14 cellular contexts compared by ENCODE assay signal in the genomic region with DNA sequence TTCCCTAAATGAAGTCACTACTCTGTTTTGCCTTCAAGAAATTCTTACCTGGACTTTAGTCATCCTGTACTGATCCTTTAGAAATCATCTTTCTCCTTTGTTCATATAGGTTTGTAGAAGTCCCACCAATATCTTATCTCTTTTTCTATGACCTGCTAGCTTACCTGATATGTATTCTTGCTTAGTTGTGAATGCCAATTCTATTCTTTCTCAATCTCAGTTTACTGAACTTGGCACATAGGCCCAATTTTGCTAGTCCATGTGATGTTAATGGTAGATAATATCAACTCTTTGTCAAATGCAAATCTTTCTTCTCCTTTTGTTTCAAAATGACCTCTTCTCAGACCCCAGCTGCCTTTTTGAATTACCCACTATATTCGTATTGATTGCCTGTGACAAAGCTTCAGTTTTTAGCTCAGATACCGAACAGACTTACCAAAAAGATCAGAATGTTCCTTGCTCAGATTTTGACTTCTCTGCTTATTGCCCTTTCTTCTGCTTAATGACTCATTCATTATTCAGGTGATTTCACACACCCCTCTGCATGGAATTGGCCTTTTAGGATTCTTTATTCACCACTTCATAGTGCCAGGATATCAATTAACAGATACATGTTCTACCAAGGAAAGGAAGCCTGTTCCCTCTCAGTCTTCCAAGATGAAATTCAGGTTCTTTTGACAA. TPM values are rescaled to one million over a fixed set of nuclear protein-coding genes. Genes with fewer than 3 reads are reported as not detected.
DNase-seq lines count a peak whose midpoint lies in the region; ATAC-seq, FAIRE-seq and TF ChIP-seq lines count a peak whose summit lies in the region.
"Had no signal": no experiment of that assay in that cellular context is flagged by ENCODE, and none has a peak within 500 bp of the region (broad histone marks: within the 10 kb centered on the region; RNA-seq: fewer than 3 reads in every experiment).

No MANE protein-coding gene starts in this region.

- H3K9ac ChIP-seq in PC-3 (ENCODE audit: low read length): no peak overlapping the region
- no peak overlapping the region for H3K9ac ChIP-seq in GM12878 (ENCODE audit: control insufficient read depth, insufficient read depth, low read length)
- no peak overlapping the region for H3K9ac ChIP-seq in subcutaneous abdominal adipose tissue (ENCODE audit: low read length in 5 of 5)

- H3K9me3 Mint-ChIP-seq in natural killer cell treated with Interleukin-12 subunit alpha and Interleukin-12 subunit beta and Interleukin-15 and Interleukin-18, amount 100 ng/mL, for 72 hours: no peaks in the 10 kb centered on the region
- H3K9me3 Mint-ChIP-seq: CD8-positive, alpha-beta T cell; T-cell had no signal

- H3K27me3 ChIP-seq in PC-3 (ENCODE audit: low read length) (no peaks in the 10 kb centered on the region), GM12878 (replicated peaks in 1 of 2; ENCODE audit: control insufficient read depth in 2 of 2, insufficient read depth in 2 of 2, low read length in 1 of 2) (no peaks in the 10 kb centered on the region), hepatocyte (no peaks in the 10 kb centered on the region), subcutaneous abdominal adipose tissue (ENCODE audit: control insufficient read depth in 5 of 5, insufficient read depth in 4 of 5, low read length in 5 of 5) (no peaks in the 10 kb centered on the region)

- H3K27me3 Mint-ChIP-seq in natural killer cell treated with Interleukin-12 subunit alpha and Interleukin-12 subunit beta and Interleukin-15 and Interleukin-18, amount 100 ng/mL, for 72 hours: no peaks in the 10 kb centered on the region
- H3K27me3 Mint-ChIP-seq: T-cell had no signal

- SMC1A ChIA-PET in GM12878 (lab: Charles Lee; ENCODE audit: uncharacterized antibody, unreplicated experiment): interaction anchor here (0.7 kb wide), 1 partner anchor 609 kb away, joined by 3 read pairs; no protein-coding TSS in a partner anchor

- H2AFZ ChIP-seq in PC-3 (ENCODE audit: low read length) (no peak overlapping the region), GM12878 (ENCODE audit: control insufficient read depth, low read depth, low read length) (no peak overlapping the region), hepatocyte (no peak overlapping the region)

- no peak for TF ChIP-seq RAD21 in GM12878 (IDR thresholded peaks at IDR 0.05; ENCODE audit: insufficient read depth, low read depth, low read length)

- H3K4me1 Mint-ChIP-seq in natural killer cell treated with Interleukin-12 subunit alpha and Interleukin-12 subunit beta and Interleukin-15 and Interleukin-18, amount 100 ng/mL, for 72 hours (ENCODE audit: low read depth in 2 of 2): peaks cover 13% of the 10 kb centered on the region in 2 donors

- TF ChIP-seq EP300 in GM12878 (IDR thresholded peaks at IDR 0.05; ENCODE audit: borderline replicate concordance in 1 of 2, control insufficient read depth in 1 of 2, low read depth in 2 of 2, low read length in 2 of 2): no peak

- peaks cover 25% of the 10 kb centered on the region for H3K4me1 ChIP-seq in PC-3 (ENCODE audit: insufficient read depth, low read length)
- H3K4me1 ChIP-seq in GM12878 (ENCODE audit: control insufficient read depth, insufficient read depth, low read length): no peaks in the 10 kb centered on the region
- no peaks in the 10 kb centered on the region for H3K4me1 ChIP-seq in hepatocyte (ENCODE audit: insufficient read depth)
- peaks cover 0 to 26% (median 0%) of the 10 kb centered on the region in 5 donors for H3K4me1 ChIP-seq in subcutaneous abdominal adipose tissue (ENCODE audit: control insufficient read depth in 5 of 5, insufficient read depth in 5 of 5, low read length in 5 of 5)

- BruUV-seq in PC-3 (replicated peaks; lab: Mats Ljungman, UMichigan) (no TSS peak), GM12878 (replicated peaks; lab: Mats Ljungman, UMichigan) (TSS peak; percentile 26)

- H3K27ac ChIP-seq in PC-3 (ENCODE audit: low read length): peak overlapping the region; percentile 71
- no peak overlapping the region for H3K27ac ChIP-seq in GM12878 (ENCODE audit: control insufficient read depth, insufficient read depth)
- peak overlapping the region; percentile 12 for H3K27ac ChIP-seq in hepatocyte
- peak overlapping the region; percentile 64 for H3K27ac ChIP-seq in subcutaneous abdominal adipose tissue (ENCODE audit: low read depth, low read length)

- H4K20me1 ChIP-seq in PC-3 (ENCODE audit: low read length) (no peaks in the 10 kb centered on the region), GM12878 (ENCODE audit: control insufficient read depth, insufficient read depth) (no peaks in the 10 kb centered on the region), hepatocyte (ENCODE audit: insufficient read depth, poor library complexity, severe bottlenecking) (peaks cover 3% of the 10 kb centered on the region)

- H3K4me2 ChIP-seq in PC-3 (ENCODE audit: low read length): peak overlapping the region; percentile 49
- no peak overlapping the region for H3K4me2 ChIP-seq in GM12878 (ENCODE audit: control insufficient read depth, insufficient read depth)
- no peak overlapping the region for H3K4me2 ChIP-seq in hepatocyte

- DNase-seq in PC-3: no peak
- DNase-seq in GM12878 (ENCODE audit: low read depth, low spot score): no peak
- DNase-seq in hepatocyte (ENCODE audit: low spot score): no peak
- no peak for DNase-seq in NCI-H1092 (lab: John Stamatoyannopoulos, UW)
- no peak for DNase-seq in natural killer cell treated with Interleukin-12 subunit alpha and Interleukin-12 subunit beta and Interleukin-15 and Interleukin-18, amount 100 ng/mL, for 72 hours (ENCODE audit: low spot score)
- DNase-seq in NCI-H82 (lab: John Stamatoyannopoulos, UW): no peak
- DNase-seq: activated CD4-positive, alpha-beta T cell treated with anti-CD3 and anti-CD28 coated beads, Interleukin-2, amount 50 U/mL, for 4 hours; activated naive CD4-positive, alpha-beta T cell treated with Interleukin-2 at 50 U/mL for 16 hours; CD8-positive, alpha-beta T cell; NCI-H2081 treated with DMSO at 0.1 percent for 48 hours; occipital lobe; T-cell had no signal

- H3K9me2 ChIP-seq in PC-3 (replicated peaks; ENCODE audit: low read length): no peaks in the 10 kb centered on the region
- no peaks in the 10 kb centered on the region for H3K9me2 ChIP-seq in hepatocyte (replicated peaks; ENCODE audit: insufficient read depth)

- no peak overlapping the region for H3K27ac Mint-ChIP-seq in natural killer cell treated with Interleukin-12 subunit alpha and Interleukin-12 subunit beta and Interleukin-15 and Interleukin-18, amount 100 ng/mL, for 72 hours
- H3K27ac Mint-ChIP-seq: CD8-positive, alpha-beta T cell; T-cell had no signal

- H3F3A ChIP-seq in PC-3 (ENCODE audit: low read length, unreplicated experiment): no peaks in the 10 kb centered on the region

- POLR2A ChIA-PET in PC-3 (lab: Charles Lee; ENCODE audit: unreplicated experiment): no interaction called here
- POLR2A ChIA-PET in GM12878 (lab: Charles Lee): interaction anchor here (0.7 to 2.2 kb wide), 2 partner anchors 14 to 17 kb away, joined by 3 to 7 read pairs; no protein-coding TSS in a partner anchor

- intact Hi-C loops in PC-3 (cut with micrococcal nuclease) (no loop called here), GM12878 (cut with micrococcal nuclease; ENCODE audit: unreplicated experiment) (no loop called here)

- no peak overlapping the region for H3K4me3 Mint-ChIP-seq in natural killer cell treated with Interleukin-12 subunit alpha and Interleukin-12 subunit beta and Interleukin-15 and Interleukin-18, amount 100 ng/mL, for 72 hours
- H3K4me3 Mint-ChIP-seq: CD8-positive, alpha-beta T cell; T-cell had no signal

- peak; percentile 54 for ATAC-seq in PC-3
- no peak for ATAC-seq in GM12878
- no peak for ATAC-seq in natural killer cell treated with Interleukin-12 subunit alpha and Interleukin-12 subunit beta and Interleukin-15 and Interleukin-18, amount 100 ng/mL, for 72 hours
- ATAC-seq in HG03521 (IDR thresholded peaks at IDR 0.05; ENCODE audit: unreplicated experiment): no peak
- ATAC-seq: CD8-positive, alpha-beta T cell; T-cell had no signal

- H3K79me2 ChIP-seq in PC-3 (ENCODE audit: low read length) (peaks cover 32% of the 10 kb centered on the region), GM12878 (ENCODE audit: control insufficient read depth, insufficient read depth, low read length) (peaks cover 11% of the 10 kb centered on the region), hepatocyte (peaks cover 34% of the 10 kb centered on the region)

- in situ Hi-C loops in GM12878 (cut with MboI): no loop called here

- RAD21 ChIA-PET in GM12878 (lab: Charles Lee; ENCODE audit: unreplicated experiment): no interaction called here

- WGBS in GM12878 (ENCODE audit: insufficient coverage, insufficient replicate concordance, low lambda C conversion rate, missing lambda C conversion rate): 95% methylated on average over 2 of the region's 2 CpGs
- WGBS in hepatocyte (ENCODE audit: low lambda C conversion rate, missing lambda C conversion rate): 91% methylated on average over 2 of the region's 2 CpGs

- TF ChIP-seq CTCF in PC-3 (conservative IDR thresholded peaks at IDR 0.05; ENCODE audit: low read depth, low read length) (no peak), GM12878 (IDR thresholded peaks at IDR 0.05 in 2 of 3, conservative IDR thresholded peaks at IDR 0.05 in 1 of 3; ENCODE audit: control insufficient read depth in 2 of 3, extremely low read depth in 1 of 3, insufficient read depth in 1 of 3, low read depth in 3 of 3, low read length in 3 of 3) (no peak), hepatocyte (IDR thresholded peaks at IDR 0.05; ENCODE audit: poor library complexity) (no peak)

- CTCF ChIA-PET in PC-3 (lab: Charles Lee) (no interaction called here), GM12878 (lab: Yijun Ruan, JAX) (interaction anchor here (0.6 to 1.9 kb wide), 7 partner anchors 13 to 1083 kb away, joined by 3 to 10 read pairs (median 5); no protein-coding TSS in a partner anchor)

- H3K4me3 ChIP-seq in PC-3 (ENCODE audit: low read length) (no peak overlapping the region), GM12878 (no peak overlapping the region), hepatocyte (no peak overlapping the region), subcutaneous abdominal adipose tissue (ENCODE audit: low read depth in 1 of 5, low read length in 5 of 5) (no peak overlapping the region)

- no peak for TF ChIP-seq POLR2A in GM12878 (IDR thresholded peaks at IDR 0.05; ENCODE audit: low read depth, low read length)

- no peak for FAIRE-seq in GM12878 (lab: Jason Lieb, UNC)

- peaks cover 17% of the 10 kb centered on the region for H3K36me3 Mint-ChIP-seq in natural killer cell treated with Interleukin-12 subunit alpha and Interleukin-12 subunit beta and Interleukin-15 and Interleukin-18, amount 100 ng/mL, for 72 hours

- no peaks in the 10 kb centered on the region for H3K9me3 ChIP-seq in PC-3 (ENCODE audit: low read length)
- no peaks in the 10 kb centered on the region for H3K9me3 ChIP-seq in GM12878 (replicated peaks; ENCODE audit: control insufficient read depth, insufficient read depth, low read length)
- H3K9me3 ChIP-seq in hepatocyte (ENCODE audit: low read depth): no peaks in the 10 kb centered on the region
- H3K9me3 ChIP-seq in subcutaneous abdominal adipose tissue (ENCODE audit: control insufficient read depth in 5 of 5, low read length in 5 of 5): no peaks in the 10 kb centered on the region

- H3K36me3 ChIP-seq in PC-3 (ENCODE audit: low read depth, low read length) (peaks cover 42% of the 10 kb centered on the region), GM12878 (ENCODE audit: control insufficient read depth in 2 of 2, insufficient read depth in 2 of 2, low read length in 1 of 2) (peaks cover 7 to 37% of the 10 kb centered on the region in 2 experiments), hepatocyte (replicated peaks; ENCODE audit: insufficient read depth, low read depth) (no peaks in the 10 kb centered on the region), subcutaneous abdominal adipose tissue (ENCODE audit: control insufficient read depth in 5 of 5, insufficient read depth in 5 of 5, low read length in 5 of 5) (peaks cover 36 to 56% (median 39%) of the 10 kb centered on the region in 5 donors)

RNA-seq across cellular contexts. Expression of gene IPO9, which starts 20.6 kb away (rescaled TPM):
- 21.6 and 23.6 TPM in 2 replicates for total RNA-seq in PC-3 (2014; rRNA removed)
- total RNA-seq in GM12878 (2013; cell fraction: nucleolus; rRNA removed): 59.0 and 69.0 TPM in 2 replicates
- total RNA-seq in GM12878 (2014; rRNA removed): 17.8 and 23.6 TPM in 2 replicates
- total RNA-seq in GM12878 (2014; rRNA removed; fragmentation: Illumina TruSeq; extraction: Trizol): 21.4 and 24.0 TPM in 2 replicates
- total RNA-seq in GM12878 (2021): 47.9 and 54.8 TPM in 2 replicates
- polyA plus RNA-seq in GM12878 (2011; ENCODE audit: low read depth): 12.7 TPM
- polyA plus RNA-seq in GM12878 (2011; rRNA removed): 51.6 and 58.7 TPM in 2 replicates
- 40.9 and 55.1 TPM in 2 replicates for polyA plus RNA-seq in GM12878 (2011; cell fraction: cytosol; rRNA removed)
- 62.7 and 64.3 TPM in 2 replicates for polyA plus RNA-seq in GM12878 (2011; cell fraction: nucleus; rRNA removed)
- 21.5 and 24.5 TPM in 2 replicates for polyA plus RNA-seq in GM12878 (2012)
- 35.3 and 50.0 TPM in 2 replicates for polyA plus RNA-seq in GM12878 (2014; fragmentation: Illumina TruSeq; extraction: Trizol)
- 10 to 100 TPM; 19.1 to 32.9 TPM for polyA plus RNA-seq in GM12878 (2014; fragmentation: Nextera tagmentation; extraction: Ambion mirVana)
- 29.9 and 34.8 TPM in 2 replicates for polyA plus RNA-seq in GM12878 (2014; rRNA removed)
- 10 to 100 TPM; 72.4 to 77.3 TPM for polyA plus RNA-seq in GM12878 (2016; fragmentation: Nextera tagmentation; extraction: Ambion mirVana)
- 42.5 and 48.1 TPM in 2 replicates for polyA minus RNA-seq in GM12878 (2011; rRNA and poly(A)+ RNA removed)
- 11.9 and 16.6 TPM in 2 replicates for polyA minus RNA-seq in GM12878 (2011; cell fraction: cytosol; rRNA and poly(A)+ RNA removed)
- polyA minus RNA-seq in GM12878 (2011; cell fraction: nucleus; rRNA and poly(A)+ RNA removed): 15.7 and 25.0 TPM in 2 replicates
- total RNA-seq in hepatocyte: 25.8 and 29.4 TPM in 2 replicates
- polyA plus RNA-seq in hepatocyte: 41.2 and 45.2 TPM in 2 replicates
- 10 to 100 TPM; 61.4 to 91.0 TPM for total RNA-seq in natural killer cell treated with Interleukin-12 subunit alpha and Interleukin-12 subunit beta and Interleukin-15 and Interleukin-18, amount 100 ng/mL, for 72 hours

RNA-seq across cellular contexts. Expression of gene SHISA4, which starts 39.2 kb away (rescaled TPM):
- total RNA-seq in PC-3 (2014; rRNA removed) (12.4 and 14.3 TPM in 2 replicates), GM12878 (2014; rRNA removed) (0.11 TPM in 1 of 2 replicates, not detected in the other), GM12878 (2014; rRNA removed; fragmentation: Illumina TruSeq; extraction: Trizol) (not detected in 2 replicates), GM12878 (2021) (not detected in 2 replicates), hepatocyte (9.6 and 10.2 TPM in 2 replicates)
- total RNA-seq in GM12878 (2013; cell fraction: nucleolus; rRNA removed): 0.90 and 1.5 TPM in 2 replicates
- polyA plus RNA-seq in GM12878 (2011; ENCODE audit: low read depth): not detected
- polyA plus RNA-seq in GM12878 (2011; rRNA removed) (0.07 TPM in 1 of 2 replicates, not detected in the other), GM12878 (2014; fragmentation: Illumina TruSeq; extraction: Trizol) (0.07 TPM in 1 of 2 replicates, not detected in the other), GM12878 (2014; fragmentation: Nextera tagmentation; extraction: Ambion mirVana) (not detected), GM12878 (2014; rRNA removed) (not detected in 2 replicates), GM12878 (2016; fragmentation: Nextera tagmentation; extraction: Ambion mirVana) (not detected), hepatocyte (24.0 and 31.2 TPM in 2 replicates)
- polyA plus RNA-seq in GM12878 (2011; cell fraction: cytosol; rRNA removed): 0.13 and 0.15 TPM in 2 replicates
- 0.61 and 0.85 TPM in 2 replicates for polyA plus RNA-seq in GM12878 (2011; cell fraction: nucleus; rRNA removed)
- not detected in 2 replicates for polyA plus RNA-seq in GM12878 (2012)
- polyA minus RNA-seq in GM12878 (2011; rRNA and poly(A)+ RNA removed): not detected in 2 replicates
- not detected in 2 replicates for polyA minus RNA-seq in GM12878 (2011; cell fraction: cytosol; rRNA and poly(A)+ RNA removed)
- 0.29 TPM in 1 of 2 replicates, not detected in the other for polyA minus RNA-seq in GM12878 (2011; cell fraction: nucleus; rRNA and poly(A)+ RNA removed)
- total RNA-seq in natural killer cell treated with Interleukin-12 subunit alpha and Interleukin-12 subunit beta and Interleukin-15 and Interleukin-18, amount 100 ng/mL, for 72 hours: 1 to 10 TPM; 2.5 TPM
- total RNA-seq: CD8-positive, alpha-beta T cell had no signal
